22 cellular contexts compared by ENCODE assay signal in the genomic region with DNA sequence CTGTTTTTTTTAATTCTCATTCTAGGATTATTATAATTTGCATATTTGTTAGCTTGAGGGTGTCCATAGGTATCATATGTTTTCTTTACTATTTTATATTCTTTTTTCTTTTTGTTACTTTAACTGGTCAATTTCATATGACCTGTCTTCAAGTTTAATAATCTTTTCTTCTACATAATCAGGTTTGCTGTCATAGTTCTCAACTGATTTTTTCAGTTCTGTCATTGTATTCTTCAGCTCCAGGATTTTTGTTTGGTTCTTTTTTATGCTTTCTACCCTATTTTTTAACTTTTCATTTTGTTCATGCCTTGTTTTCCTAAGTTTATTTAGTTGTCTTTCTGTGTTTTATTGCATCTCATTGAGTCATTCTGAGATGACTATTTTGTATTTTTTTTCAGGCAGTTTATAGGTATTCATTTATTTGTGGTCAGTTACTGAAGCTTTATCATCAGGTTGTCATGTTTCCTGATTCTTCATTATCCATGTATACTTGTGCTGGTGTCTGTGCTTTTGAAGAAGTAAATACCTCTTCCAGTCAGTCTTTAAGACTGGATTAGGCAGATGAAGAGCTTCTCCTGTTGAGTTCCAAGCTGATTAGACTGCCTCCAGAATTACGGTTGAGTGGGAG.
"Had no signal": no experiment of that assay in that cellular context is flagged by ENCODE, and none has a peak within 500 bp of the region (broad histone marks: within the 10 kb centered on the region; RNA-seq: fewer than 3 reads in every experiment).

No MANE protein-coding gene starts in this region.

- H3K36me3 ChIP-seq: esophagus muscularis mucosa, neutrophil, spleen, stomach, thoracic aorta, transverse colon had no signal

- FAIRE-seq: endometrium had no signal

- H3K36me3 Mint-ChIP-seq: naive thymus-derived CD8-positive, alpha-beta T cell; stimulated activated naive B cell treated with anti-CD40 and anti-IgM and Interleukin-4, amounts not matched to agents 10 μg/mL and 1 μg/mL and 100 μg/mL, for 72 hours had no signal

- H3K4me3 Mint-ChIP-seq: naive thymus-derived CD8-positive, alpha-beta T cell; stimulated activated naive B cell treated with anti-CD40 and anti-IgM and Interleukin-4, amounts not matched to agents 10 μg/mL and 1 μg/mL and 100 μg/mL, for 72 hours had no signal

- H3K79me2 ChIP-seq: hepatocyte had no signal

- H3K27me3 ChIP-seq: dorsolateral prefrontal cortex, esophagus muscularis mucosa, hepatocyte, neutrophil, spleen, stomach, transverse colon had no signal

- H3K4me2 ChIP-seq: hepatocyte had no signal

- H3K9me3 ChIP-seq: neutrophil had no signal

- H3K27me3 Mint-ChIP-seq: stimulated activated naive B cell treated with anti-CD40 and anti-IgM and Interleukin-4, amounts not matched to agents 10 μg/mL and 1 μg/mL and 100 μg/mL, for 72 hours had no signal

- H2AFZ ChIP-seq: hepatocyte had no signal

- H3K27ac ChIP-seq: dorsolateral prefrontal cortex, esophagus muscularis mucosa, hepatocyte, neutrophil, psoas muscle, spleen, stomach, thoracic aorta, transverse colon had no signal

- H3K4me3 ChIP-seq: dorsolateral prefrontal cortex, esophagus muscularis mucosa, hepatocyte, mucosa of descending colon, psoas muscle, spleen, stomach, thoracic aorta, transverse colon had no signal

- H3K4me1 Mint-ChIP-seq: naive thymus-derived CD8-positive, alpha-beta T cell; stimulated activated naive B cell treated with anti-CD40 and anti-IgM and Interleukin-4, amounts not matched to agents 10 μg/mL and 1 μg/mL and 100 μg/mL, for 72 hours had no signal

- H3K27ac Mint-ChIP-seq: naive thymus-derived CD8-positive, alpha-beta T cell; stimulated activated naive B cell treated with anti-CD40 and anti-IgM and Interleukin-4, amounts not matched to agents 10 μg/mL and 1 μg/mL and 100 μg/mL, for 72 hours had no signal

- H3K4me1 ChIP-seq: esophagus muscularis mucosa, psoas muscle, spleen, stomach, transverse colon had no signal

- DNase-seq: cortex of kidney; dorsolateral prefrontal cortex; effector CD8-positive, alpha-beta T cell; foreskin fibroblast; mucosa of descending colon; naive thymus-derived CD8-positive, alpha-beta T cell; psoas muscle; retina; spleen; stimulated activated CD4-positive, alpha-beta T cell treated with anti-CD3 and anti-CD28 coated beads, Interleukin-15, amount 100 ng/mL, for 24 hours; stimulated activated CD4-positive, alpha-beta T cell treated with anti-CD3 and anti-CD28 coated beads, Interleukin-1b, Interleukin-23, amount 100 ng/mL, for 48 hours; stimulated activated CD4-positive, alpha-beta T cell treated with anti-CD3 and anti-CD28 coated beads, Interleukin-4, amount 100 ng/mL, for 4 hours; stimulated activated naive B cell treated with anti-CD40 and anti-IgM and Interleukin-4, amounts not matched to agents 10 μg/mL and 1 μg/mL and 100 μg/mL, for 72 hours; stomach; substantia nigra; transverse colon had no signal

- ATAC-seq: mucosa of descending colon; naive thymus-derived CD8-positive, alpha-beta T cell; psoas muscle; sciatic nerve; stimulated activated naive B cell treated with anti-CD40 and anti-IgM and Interleukin-4, amounts not matched to agents 10 μg/mL and 1 μg/mL and 100 μg/mL, for 72 hours had no signal
